In the genomic region with DNA sequence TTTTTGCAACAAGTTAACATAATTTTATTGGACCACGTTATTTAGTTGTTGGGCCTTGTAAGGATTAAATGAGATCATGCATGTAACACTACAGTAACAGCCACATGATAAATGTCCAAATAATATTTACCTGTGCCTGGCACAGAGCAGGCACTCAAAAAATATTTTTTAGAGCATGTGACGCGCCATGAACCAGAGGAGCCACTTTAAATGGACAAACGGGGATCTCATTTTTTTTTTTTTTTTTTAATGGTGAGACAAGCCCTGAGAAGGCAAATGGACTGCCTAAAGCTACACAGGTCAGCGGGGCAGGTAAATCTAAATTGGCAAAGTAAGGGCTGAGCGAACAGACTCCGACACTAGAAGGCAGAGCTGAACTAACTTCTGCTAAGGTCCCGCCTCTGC, we compare ENCODE assay signal across 8 cellular contexts. TPM values are rescaled to one million over a fixed set of nuclear protein-coding genes. Genes with fewer than 3 reads are reported as not detected.
A peak's percentile ranks its signal among the peaks of the same experiment; 100 is the strongest.
DNase-seq lines count a peak whose midpoint lies in the region; ATAC-seq and TF ChIP-seq lines count a peak whose summit lies in the region.

No MANE protein-coding gene starts in this region.

- H3K4me1 ChIP-seq in SJSA1 (replicated peaks), result peaks cover 14% of the 10 kb centered on the region
- peaks cover 26 to 37% of the 10 kb centered on the region in 2 donors for H3K4me1 ChIP-seq in gastrocnemius medialis

- H3K27ac ChIP-seq in SJSA1 (no peak overlapping the region), gastrocnemius medialis (peak overlapping the region; percentile 86 to 100 (median 98))

- H3K9me3 ChIP-seq in SJSA1 (replicated peaks), result no peaks in the 10 kb centered on the region
- H3K9me3 ChIP-seq in gastrocnemius medialis, result no peaks in the 10 kb centered on the region

- TF ChIP-seq CTCF in GM10266 (IDR thresholded peaks at IDR 0.05; ENCODE audit: control insufficient read depth, insufficient read depth, low read depth, missing control alignments) (peak; percentile 55), fibroblast of mammary gland (conservative IDR thresholded peaks at IDR 0.05; ENCODE audit: control insufficient read depth, insufficient read depth, low read depth, low read length) (no peak), gastrocnemius medialis (IDR thresholded peaks at IDR 0.05 in 4 of 5, conservative IDR thresholded peaks at IDR 0.05 in 1 of 5) (no peak)

- ATAC-seq in gastrocnemius medialis (peak in 1 of 2 donors; percentile 0), left lobe of liver (no peak), GM21825 (IDR thresholded peaks at IDR 0.05; ENCODE audit: unreplicated experiment) (no peak)

- peaks cover 31% of the 10 kb centered on the region for H3K27me3 ChIP-seq in SJSA1 (replicated peaks)
- H3K27me3 ChIP-seq in gastrocnemius medialis, result no peaks in the 10 kb centered on the region

- DNase-seq in GM10266 (ENCODE audit: extremely low spot score) (no peak), SJSA1 (ENCODE audit: low read depth in 1 of 2, low spot score in 2 of 2) (no peak), fibroblast of mammary gland (ENCODE audit: low read depth) (no peak), gastrocnemius medialis (no peak), NCI-H1694 treated with DMSO at 0.1 percent for 48 hours (lab: John Stamatoyannopoulos, UW) (no peak), left lobe of liver (ENCODE audit: low spot score) (no peak), GF-D8 (lab: John Stamatoyannopoulos, UW) (no peak)

- H3K36me3 ChIP-seq in SJSA1, result peaks cover 42% of the 10 kb centered on the region
- peaks cover 0 to 31% of the 10 kb centered on the region in 2 donors for H3K36me3 ChIP-seq in gastrocnemius medialis

- TF ChIP-seq POLR2A in gastrocnemius medialis (IDR thresholded peaks at IDR 0.05), result no peak

- intact Hi-C loops in gastrocnemius medialis (cut with DNase I; ENCODE audit: low total_unique reads), result loop anchor here (1.0 kb wide), 2 partner anchors 25 to 100 kb away; partner anchors contain the start of gene RABAC1

- H3K4me3 ChIP-seq in SJSA1 (peak overlapping the region; percentile 89), fibroblast of mammary gland (ENCODE audit: control insufficient read depth, low read depth, low read length) (peak overlapping the region; percentile 84), gastrocnemius medialis (peak overlapping the region; percentile 70 to 94 (median 92))

- in situ Hi-C loops in gastrocnemius medialis (cut with MboI; ENCODE audit: low sequenced_read_pairs in 4 of 4), result loop anchor here in 1 of 4 donors (10.0 kb wide), 1 partner anchor 96 kb away; the partner anchor contains the start of gene RABAC1

RNA-seq across cellular contexts. Expression of gene RPS19, which starts 0.8 kb away (rescaled TPM):
- 1,363 and 2,314 TPM in 2 replicates for total RNA-seq in SJSA1 (2014; rRNA removed; shearing (Covaris generic))
- 100 to 1,000 TPM; 180 to 636 (median 401) TPM for total RNA-seq in gastrocnemius medialis
- total RNA-seq in left lobe of liver, result 519 TPM

RNA-seq across cellular contexts. Expression of gene DMRTC2, which starts 14.4 kb away (rescaled TPM):
- not detected in 2 replicates for total RNA-seq in SJSA1 (2014; rRNA removed; shearing (Covaris generic))
- total RNA-seq in gastrocnemius medialis, result not detected
- not detected for total RNA-seq in left lobe of liver

RNA-seq across cellular contexts. Expression of gene LYPD4, which starts 14.7 kb away (rescaled TPM):
- total RNA-seq in SJSA1 (2014; rRNA removed; shearing (Covaris generic)), result not detected in 2 replicates
- total RNA-seq in gastrocnemius medialis, result not detected
- not detected for total RNA-seq in left lobe of liver

RNA-seq across cellular contexts. Expression of gene CD79A, which starts 17.9 kb away (rescaled TPM):
- 0.24 and 0.69 TPM in 2 replicates for total RNA-seq in SJSA1 (2014; rRNA removed; shearing (Covaris generic))
- under 1 TPM in 1 of 4 donors, not detected in 3; 0.20 TPM for total RNA-seq in gastrocnemius medialis
- total RNA-seq in left lobe of liver, result 0.55 TPM

RNA-seq across cellular contexts. Expression of gene ARHGEF1, which starts 23.8 kb away (rescaled TPM):
- total RNA-seq in SJSA1 (2014; rRNA removed; shearing (Covaris generic)), result 44.5 and 44.9 TPM in 2 replicates
- total RNA-seq in gastrocnemius medialis (10 to 100 TPM; 12.1 to 21.6 (median 15.5) TPM), left lobe of liver (37.4 TPM)
